In the genomic region with DNA sequence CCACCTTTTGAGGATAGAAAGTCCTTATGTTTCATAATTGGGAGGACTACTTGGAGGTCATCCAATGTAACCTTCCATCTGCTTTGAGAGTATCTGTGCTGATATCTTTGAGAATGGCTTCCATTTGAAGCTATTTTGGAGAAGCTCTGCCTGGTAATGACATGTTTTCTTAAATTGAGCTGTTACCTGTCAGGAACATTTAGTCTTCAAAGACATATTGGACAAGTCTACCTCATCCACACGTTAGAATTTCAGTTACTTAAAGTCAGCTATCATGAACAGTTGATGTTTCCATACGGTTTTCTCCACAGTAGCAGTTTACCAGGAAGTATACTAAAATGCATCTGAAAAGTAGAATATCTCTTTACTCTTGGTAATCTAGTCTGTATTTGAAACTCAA, we compare ENCODE assay signal across 34 cellular contexts.
"Had no signal": no experiment of that assay in that cellular context is flagged by ENCODE, and none has a peak within 500 bp of the region (broad histone marks: within the 10 kb centered on the region; RNA-seq: fewer than 3 reads in every experiment).

No MANE protein-coding gene starts in this region.

- H3K4me3 ChIP-seq: adrenal gland, ascending aorta, body of pancreas, breast epithelium, cardiac muscle cell had no signal

- H3K27me3 ChIP-seq: adrenal gland, ascending aorta, body of pancreas, brain microvascular endothelial cell, breast epithelium, cardiac muscle cell had no signal

- H3K27ac ChIP-seq: adrenal gland, ascending aorta, body of pancreas, brain microvascular endothelial cell, breast epithelium, cardiac muscle cell had no signal

- FAIRE-seq: astrocyte, bronchial epithelial cell had no signal

- ATAC-seq: activated naive CD4-positive, alpha-beta T cell treated with anti-CD3 and anti-CD28 coated beads, Interleukin-2, amount 50 U/mL, for 72 hours; activated naive CD8-positive, alpha-beta T cell treated with anti-CD3 and anti-CD28 coated beads, Interleukin-2, amount 50 U/mL, for 24 hours; activated T-cell treated with anti-CD3 and anti-CD28 coated beads, Interleukin-2, amount 50 U/mL, for 4 hours; activated T-cell treated with anti-CD3 and anti-CD28 coated beads, Interleukin-2, amount 50 U/mL, for 72 hours; activated T-helper 17 cell treated with anti-CD3 and anti-CD28 coated beads, Interleukin-2, amount 50 U/mL, for 72 hours; body of pancreas had no signal

- DNase-seq: activated effector memory CD4-positive, alpha-beta T cell treated with anti-CD3 and anti-CD28 coated beads, Interleukin-2, amount 50 U/mL, for 16 hours; activated effector memory CD4-positive, alpha-beta T cell treated with Interleukin-2 at 50 U/mL for 16 hours; activated gamma-delta T cell; activated gamma-delta T cell treated with Interleukin-2 at 50 U/mL for 16 hours; activated naive CD4-positive, alpha-beta T cell; activated naive CD4-positive, alpha-beta T cell treated with anti-CD3 and anti-CD28 coated beads for 36 hours; activated naive CD4-positive, alpha-beta T cell treated with anti-CD3 and anti-CD28 coated beads, Interleukin-2, amount 10 ng/mL, durations not matched to agents 7 days and 5 days; activated naive CD4-positive, alpha-beta T cell treated with anti-CD3 and anti-CD28 coated beads, Interleukin-2, amount 50 U/mL, for 16 hours; activated naive CD4-positive, alpha-beta T cell treated with Interleukin-2 at 50 U/mL for 16 hours; activated naive CD8-positive, alpha-beta T cell treated with anti-CD3 and anti-CD28 coated beads for 36 hours; activated naive CD8-positive, alpha-beta T cell treated with anti-CD3 and anti-CD28 coated beads, Interleukin-2, amount 10 ng/mL, durations not matched to agents 7 days and 5 days; activated naive CD8-positive, alpha-beta T cell treated with anti-CD3 and anti-CD28 coated beads, Interleukin-2, amount 50 U/mL, for 24 hours; activated T-cell treated with anti-CD3 and anti-CD28 coated beads, Interleukin-2, amount 50 U/mL, for 1 hour; activated T-cell treated with anti-CD3 and anti-CD28 coated beads, Interleukin-2, amount 50 U/mL, for 24 hours; activated T-cell treated with anti-CD3 and anti-CD28 coated beads, Interleukin-2, amount 50 U/mL, for 4 hours; activated T-cell treated with anti-CD3 and anti-CD28 coated beads, Interleukin-2, amount 50 U/mL, for 48 hours; activated T-cell treated with anti-CD3 and anti-CD28 coated beads, Interleukin-2, amount 50 U/mL, for 72 hours; adrenal gland; amniotic stem cell; amygdala; anterior cingulate cortex; aorta; body of pancreas; brain microvascular endothelial cell; caudate nucleus; central memory CD4-positive, alpha-beta T cell; cerebellar nuclear complex had no signal

- H3K4me1 ChIP-seq: adrenal gland, ascending aorta, body of pancreas, breast epithelium had no signal

- H3K36me3 ChIP-seq: adrenal gland, ascending aorta, brain microvascular endothelial cell, breast epithelium, cardiac muscle cell had no signal

- H3K9me3 ChIP-seq: adrenal gland had no signal
